Comparison of ENCODE assay signal across 8 cellular contexts in genomic region chr16:89560413-89561194, GRCh38. TPM values are rescaled to one million over a fixed set of nuclear protein-coding genes. Genes with fewer than 3 reads are reported as not detected.
DNase-seq lines count a peak whose midpoint lies in the region; ATAC-seq and TF ChIP-seq lines count a peak whose summit lies in the region.

Gene RPL13, plus strand, starts transcription at chr16:89560682. Its CDS starts 278 bp downstream, at chr16:89560960.

- no peak for TF ChIP-seq CTCF in MM.1S (IDR thresholded peaks at IDR 0.05; ENCODE audit: low read length)
- TF ChIP-seq CTCF in fibroblast of the aortic adventitia (IDR thresholded peaks at IDR 0.05; ENCODE audit: insufficient read depth, low read length), result no peak
- TF ChIP-seq CTCF in nephron (IDR thresholded peaks at IDR 0.05; ENCODE audit: unreplicated experiment in 3 of 3), result no peak

- no peaks in the 10 kb centered on the region for H3K9me3 ChIP-seq in MM.1S (replicated peaks; ENCODE audit: insufficient read depth, low read length)

- peaks cover 24% of the 10 kb centered on the region for H3K79me2 ChIP-seq in MM.1S (ENCODE audit: low read length)

- H3K9me2 ChIP-seq in MM.1S (replicated peaks; ENCODE audit: insufficient read depth, low read length), result no peaks in the 10 kb centered on the region

- H3K4me3 ChIP-seq in H7 (ENCODE audit: insufficient read depth, low read depth, low read length), result peak within 1 kb of the TSS; percentile 99
- H3K4me3 ChIP-seq in MM.1S (ENCODE audit: low read length), result peak within 1 kb of the TSS; percentile 83
- peak within 1 kb of the TSS; percentile 89 for H3K4me3 ChIP-seq in fibroblast of the aortic adventitia (ENCODE audit: low read depth, low read length)

- H3K36me3 ChIP-seq in H7 (replicated peaks; ENCODE audit: control insufficient read depth, insufficient read depth, low read length) (peaks cover 39% of the 10 kb centered on the region), MM.1S (replicated peaks; ENCODE audit: insufficient read depth, low read length) (no peaks in the 10 kb centered on the region)

- DNase-seq in ELF-1 (ENCODE audit: low read depth, low spot score) (peak; percentile 97), H7 (peak; percentile 99), MM.1S (peak; percentile 89), SHP77 treated with DMSO at 0.1 percent for 48 hours (lab: John Stamatoyannopoulos, UW) (peak; percentile 88), fibroblast of the aortic adventitia (ENCODE audit: low read depth) (peak; percentile 94)
- peak; percentile 97 for DNase-seq in activated effector memory CD4-positive, alpha-beta T cell treated with anti-CD3 and anti-CD28 coated beads, Interleukin-2, amount 50 U/mL, for 16 hours
- peak; percentile 93 for DNase-seq in stimulated activated naive CD8-positive, alpha-beta T cell treated with anti-CD3 and anti-CD28 coated beads, Interleukin-15, Interleukin-2, amounts not matched to agents 100 U/mL and 50 U/mL, for 24 hours

- no peaks in the 10 kb centered on the region for H3K27me3 ChIP-seq in H7 (ENCODE audit: control insufficient read depth, insufficient read depth, low read length)
- no peaks in the 10 kb centered on the region for H3K27me3 ChIP-seq in MM.1S (replicated peaks; ENCODE audit: insufficient read depth, low read length)

- ATAC-seq in stimulated activated naive CD8-positive, alpha-beta T cell treated with anti-CD3 and anti-CD28 coated beads, Interleukin-15, Interleukin-2, amounts not matched to agents 100 U/mL and 50 U/mL, for 24 hours, result peak; percentile 90

- H4K20me1 ChIP-seq in MM.1S (ENCODE audit: insufficient read depth, low read length), result peaks cover 16% of the 10 kb centered on the region

- H3K4me3 Mint-ChIP-seq in nephron, result peak within 1 kb of the TSS; percentile 96 to 97 (median 96)

- peaks cover 8% of the 10 kb centered on the region; the same call in 1 of the 2 replicates for H3K4me1 ChIP-seq in MM.1S (ENCODE audit: low read length)

- peak within 1 kb of the TSS; percentile 56; the same call in 1 of the 2 replicates for H2AFZ ChIP-seq in MM.1S (ENCODE audit: low read length)

- peaks cover 51% of the 10 kb centered on the region for H3K36me3 Mint-ChIP-seq in nephron (ENCODE audit: low read depth)

- peaks cover 39% of the 10 kb centered on the region for H3K4me1 Mint-ChIP-seq in nephron

- peak within 1 kb of the TSS; percentile 97 to 99 (median 99) for H3K27ac Mint-ChIP-seq in nephron

- peaks cover 29% of the 10 kb centered on the region for H3F3A ChIP-seq in MM.1S (ENCODE audit: insufficient read depth, low read length)

- H3K27me3 Mint-ChIP-seq in nephron (ENCODE audit: low read depth), result peaks cover 4% of the 10 kb centered on the region

- H3K9me3 Mint-ChIP-seq in nephron, result no peaks in the 10 kb centered on the region

- H3K27ac ChIP-seq in MM.1S (ENCODE audit: low read length), result peak within 1 kb of the TSS; percentile 74

- H3K9ac ChIP-seq in MM.1S (ENCODE audit: low read length), result peak within 1 kb of the TSS; percentile 93

- peak within 1 kb of the TSS; percentile 63 for H3K4me2 ChIP-seq in MM.1S (ENCODE audit: low read depth, low read length)

RNA-seq across cellular contexts. Expression of gene RPL13, which starts in this region (rescaled TPM):
- 6,334 and 6,497 TPM in 2 replicates for total RNA-seq in H7 (2014; rRNA removed; shearing (Covaris generic))
- 3,215 and 3,366 TPM in 2 replicates for total RNA-seq in fibroblast of the aortic adventitia (ENCODE audit: low replicate concordance)

Comparison
In these comparisons a context has a peak if more than half of its experiments do, and no peak if none do; other contexts are left out.
1. Peak in every context shown above with its lines: DNase-seq, ATAC-seq, H3K4me3 ChIP-seq and H3K27ac ChIP-seq.